Comparison of ENCODE assay signal across 9 cellular contexts in genomic region chr7:27163776-27164380, GRCh38. TPM values are rescaled to one million over a fixed set of nuclear protein-coding genes. Genes with fewer than 3 reads are reported as not detected.
DNase-seq lines count a peak whose midpoint lies in the region; ATAC-seq and TF ChIP-seq lines count a peak whose summit lies in the region.
"Had no signal": no experiment of that assay in that cellular context is flagged by ENCODE, and none has a peak within 500 bp of the region (broad histone marks: within the 10 kb centered on the region; RNA-seq: fewer than 3 reads in every experiment).

No MANE protein-coding gene starts in this region.

- H3K4me2 ChIP-seq in GM23338, result peak overlapping the region; percentile 65; the same call in 1 of the 2 replicates

- H3K4me1 ChIP-seq in GM23338 (ENCODE audit: insufficient read depth), result no peaks in the 10 kb centered on the region
- H3K4me1 ChIP-seq in SJSA1 (replicated peaks), result peaks cover 60% of the 10 kb centered on the region

- H2AFZ ChIP-seq in GM23338, result peak overlapping the region; percentile 85; the same call in 1 of the 2 replicates

- no peak for TF ChIP-seq CTCF in GM23338 (conservative IDR thresholded peaks at IDR 0.05; ENCODE audit: low read depth in 2 of 2)
- no peak for TF ChIP-seq CTCF in lower leg skin (IDR thresholded peaks at IDR 0.05)

- TF ChIP-seq POLR2A in lower leg skin (IDR thresholded peaks at IDR 0.05), result no peak

- no peak for DNase-seq in GM23338 (ENCODE audit: low spot score)
- DNase-seq in SJSA1 (ENCODE audit: low read depth in 1 of 2, low spot score in 2 of 2), result peak in 1 of 2 experiments; percentile 11
- DNase-seq in lower leg skin (ENCODE audit: low spot score in 2 of 2), result no peak
- DNase-seq in GM19238 (ENCODE audit: insufficient read length, low spot score), result no peak
- DNase-seq in SKM-1 (lab: John Stamatoyannopoulos, UW; ENCODE audit: unreplicated experiment), result no peak
- DNase-seq: NCI-H2081 had no signal

- WGBS in lower leg skin, 2 donors, result 18 to 31% methylated on average over 23 of the region's 23 CpGs

- H3K9me3 ChIP-seq in SJSA1 (replicated peaks), result no peaks in the 10 kb centered on the region

- H3K27me3 ChIP-seq in GM23338 (ENCODE audit: insufficient read depth), result peaks cover 100% of the 10 kb centered on the region
- H3K27me3 ChIP-seq in SJSA1 (replicated peaks), result no peaks in the 10 kb centered on the region

- peaks cover 8% of the 10 kb centered on the region; the same call in 2 of the 3 replicates for H3K9me3 Mint-ChIP-seq in GM23338
- H3K9me3 Mint-ChIP-seq in stimulated activated memory B cell treated with anti-CD40 and anti-IgM and Interleukin-4, amounts not matched to agents 10 μg/mL and 1 μg/mL and 100 μg/mL, for 72 hours, result no peaks in the 10 kb centered on the region

- no peaks in the 10 kb centered on the region; the same call in 2 of the 3 replicates for H3K36me3 Mint-ChIP-seq in GM23338 (ENCODE audit: low read depth)
- H3K36me3 Mint-ChIP-seq in stimulated activated memory B cell treated with anti-CD40 and anti-IgM and Interleukin-4, amounts not matched to agents 10 μg/mL and 1 μg/mL and 100 μg/mL, for 72 hours, result no peaks in the 10 kb centered on the region

- no peaks in the 10 kb centered on the region for H3K79me2 ChIP-seq in GM23338 (replicated peaks; ENCODE audit: insufficient read depth)

- H3F3A ChIP-seq in GM23338 (replicated peaks; ENCODE audit: low read depth), result peaks cover 34% of the 10 kb centered on the region

- H3K27ac ChIP-seq in GM23338 (ENCODE audit: low read depth) (no peak overlapping the region), SJSA1 (no peak overlapping the region)

- no peaks in the 10 kb centered on the region; the same call in 1 of the 2 replicates for H3K36me3 ChIP-seq in GM23338 (ENCODE audit: insufficient read depth)
- peaks cover 34% of the 10 kb centered on the region for H3K36me3 ChIP-seq in SJSA1

- peaks cover 99% of the 10 kb centered on the region for H3K27me3 Mint-ChIP-seq in GM23338 (ENCODE audit: insufficient read depth, low read depth, poor library complexity)
- peaks cover 77% of the 10 kb centered on the region for H3K27me3 Mint-ChIP-seq in stimulated activated memory B cell treated with anti-CD40 and anti-IgM and Interleukin-4, amounts not matched to agents 10 μg/mL and 1 μg/mL and 100 μg/mL, for 72 hours

- no peaks in the 10 kb centered on the region for H3K9me2 ChIP-seq in GM23338 (ENCODE audit: insufficient read depth)

- peaks cover 51% of the 10 kb centered on the region for H4K20me1 ChIP-seq in GM23338 (replicated peaks; ENCODE audit: insufficient read depth)

- no peak overlapping the region for H3K27ac Mint-ChIP-seq in GM23338
- no peak overlapping the region for H3K27ac Mint-ChIP-seq in stimulated activated memory B cell treated with anti-CD40 and anti-IgM and Interleukin-4, amounts not matched to agents 10 μg/mL and 1 μg/mL and 100 μg/mL, for 72 hours

- ATAC-seq in GM23338, result no peak
- ATAC-seq in stimulated activated memory B cell treated with anti-CD40 and anti-IgM and Interleukin-4, amounts not matched to agents 10 μg/mL and 1 μg/mL and 100 μg/mL, for 72 hours, result no peak
- ATAC-seq in GM18520 (IDR thresholded peaks at IDR 0.05; ENCODE audit: unreplicated experiment), result no peak

- intact Hi-C loops in lower leg skin (cut with DNase I; ENCODE audit: low total_unique reads), result loop anchor here (5.0 to 10.0 kb wide), 2 partner anchors 797 to 959 kb away; partner anchors contain the start of genes CBX3 and HNRNPA2B1

- peaks cover 12% of the 10 kb centered on the region for H3K4me1 Mint-ChIP-seq in GM23338
- peaks cover 12% of the 10 kb centered on the region for H3K4me1 Mint-ChIP-seq in stimulated activated memory B cell treated with anti-CD40 and anti-IgM and Interleukin-4, amounts not matched to agents 10 μg/mL and 1 μg/mL and 100 μg/mL, for 72 hours

- H3K4me3 Mint-ChIP-seq in GM23338, result no peak overlapping the region; the same call in 2 of the 3 replicates
- peak overlapping the region; percentile 9 for H3K4me3 Mint-ChIP-seq in stimulated activated memory B cell treated with anti-CD40 and anti-IgM and Interleukin-4, amounts not matched to agents 10 μg/mL and 1 μg/mL and 100 μg/mL, for 72 hours

- peak overlapping the region; percentile 43; the same call in 1 of the 2 replicates for H3K4me3 ChIP-seq in GM23338
- H3K4me3 ChIP-seq in SJSA1, result peak overlapping the region; percentile 57
- peak overlapping the region; percentile 54 for H3K4me3 ChIP-seq in lower leg skin (ENCODE audit: low read depth, poor library complexity, severe bottlenecking)

TF ChIP-seq in GM23338, 12 proteins besides CTCF, POLR2A, EP300 and RAD21 (continues in another document):
- TF ChIP-seq CREB1 (CRISPR knock-in tag; IDR thresholded peaks at IDR 0.05; ENCODE audit: low read depth), result no peak

RNA-seq across cellular contexts. Expression of gene HOXA9, which starts 1.5 kb away (rescaled TPM):
- not detected in 2 replicates for total RNA-seq in GM23338 (2014; rRNA removed; shearing (Covaris generic))
- polyA plus RNA-seq in GM23338 (2016; fragmentation: Nextera tagmentation; extraction: Ambion mirVana), result not detected in 2 replicates
- 7.0 and 16.3 TPM in 2 replicates for total RNA-seq in SJSA1 (2014; rRNA removed; shearing (Covaris generic))
- 10 to 100 TPM; 43.1 to 50.1 (median 46.9) TPM for total RNA-seq in lower leg skin

RNA-seq across cellular contexts. Expression of gene HOXA7, which starts 7.4 kb away (rescaled TPM):
- not detected in 2 replicates for total RNA-seq in GM23338 (2014; rRNA removed; shearing (Covaris generic))
- polyA plus RNA-seq in GM23338 (2016; fragmentation: Nextera tagmentation; extraction: Ambion mirVana), result 0.24 TPM in 1 of 2 replicates, not detected in the other
- total RNA-seq in SJSA1 (2014; rRNA removed; shearing (Covaris generic)), result 0.09 and 2.9 TPM in 2 replicates
- 10 to 100 TPM; 10.0 to 26.1 (median 18.1) TPM for total RNA-seq in lower leg skin

RNA-seq across cellular contexts. Expression of gene HOXA10, which starts 10.2 kb away (rescaled TPM):
- not detected in 2 replicates for total RNA-seq in GM23338 (2014; rRNA removed; shearing (Covaris generic))
- not detected in 2 replicates for polyA plus RNA-seq in GM23338 (2016; fragmentation: Nextera tagmentation; extraction: Ambion mirVana)
- total RNA-seq in SJSA1 (2014; rRNA removed; shearing (Covaris generic)), result 8.6 and 15.5 TPM in 2 replicates
- total RNA-seq in lower leg skin, result 10 to 100 TPM in 1 of 4 donors, 1 to 10 TPM in 3; 4.9 to 11.2 (median 6.7) TPM

RNA-seq across cellular contexts. Expression of gene HOXA3, which starts 11.5 kb away (rescaled TPM):
- not detected in 2 replicates for total RNA-seq in GM23338 (2014; rRNA removed; shearing (Covaris generic))
- not detected in 2 replicates for polyA plus RNA-seq in GM23338 (2016; fragmentation: Nextera tagmentation; extraction: Ambion mirVana)
- 0.13 and 1.8 TPM in 2 replicates for total RNA-seq in SJSA1 (2014; rRNA removed; shearing (Covaris generic))
- 10 to 100 TPM in 2 of 4 donors, 1 to 10 TPM in 2; 4.9 to 20.2 (median 13.2) TPM for total RNA-seq in lower leg skin

RNA-seq across cellular contexts. Expression of gene HOXA6, which starts 16.3 kb away (rescaled TPM):
- total RNA-seq in GM23338 (2014; rRNA removed; shearing (Covaris generic)), result not detected in 2 replicates
- not detected in 2 replicates for polyA plus RNA-seq in GM23338 (2016; fragmentation: Nextera tagmentation; extraction: Ambion mirVana)
- 0.79 TPM in 1 of 2 replicates, not detected in the other for total RNA-seq in SJSA1 (2014; rRNA removed; shearing (Covaris generic))
- total RNA-seq in lower leg skin, result 10 to 100 TPM in 3 of 4 donors, 1 to 10 TPM in 1; 5.7 to 15.4 (median 12.4) TPM
- total RNA-seq: mononuclear cell had no signal
